Comparison of ENCODE assay signal across 28 cellular contexts in genomic region chr11:66263785-66264184, GRCh38. TPM values are rescaled to one million over a fixed set of nuclear protein-coding genes. Genes with fewer than 3 reads are reported as not detected.
DNase-seq lines count a peak whose midpoint lies in the region; ATAC-seq, FAIRE-seq and TF ChIP-seq lines count a peak whose summit lies in the region.
"Had no signal": no experiment of that assay in that cellular context is flagged by ENCODE, and none has a peak within 500 bp of the region (broad histone marks: within the 10 kb centered on the region; RNA-seq: fewer than 3 reads in every experiment).

No MANE protein-coding gene starts in this region.

- peaks cover 11% of the 10 kb centered on the region for H3K79me1 ChIP-seq in neuronal stem cell (ENCODE audit: low read depth, low read length)

- H2AFZ ChIP-seq in K562 (ENCODE audit: low read depth, low read length) (no peak overlapping the region), neuronal stem cell (ENCODE audit: low read length) (no peak overlapping the region)

- H3K36me3 ChIP-seq in Caco-2 (ENCODE audit: control insufficient read depth, insufficient read depth, low read length) (no peaks in the 10 kb centered on the region), K562 (ENCODE audit: control insufficient read depth, insufficient read depth, low read length) (peaks cover 73% of the 10 kb centered on the region), neuronal stem cell (replicated peaks in 1 of 2; ENCODE audit: control insufficient read depth in 2 of 2, insufficient read depth in 2 of 2, low read length in 2 of 2) (peaks cover 70 to 76% of the 10 kb centered on the region in 2 donors)

- no peak overlapping the region for H3K4ac ChIP-seq in neuronal stem cell (ENCODE audit: low read length)

- no peak overlapping the region for H3K14ac ChIP-seq in neuronal stem cell (ENCODE audit: low read length)

- no peak overlapping the region for H3K4me3 Mint-ChIP-seq in Caco-2 (ENCODE audit: unreplicated experiment)
- H3K4me3 Mint-ChIP-seq: B cell; CD8-positive, alpha-beta T cell had no signal

- H3K27ac Mint-ChIP-seq in Caco-2 (ENCODE audit: unreplicated experiment) = peak overlapping the region; percentile 32
- H3K27ac Mint-ChIP-seq: B cell; CD4-positive, alpha-beta T cell; CD8-positive, alpha-beta T cell had no signal

- peaks cover 10% of the 10 kb centered on the region for H3K79me2 ChIP-seq in K562 (ENCODE audit: control insufficient read depth, insufficient read depth, low read length)

- H2BK15ac ChIP-seq in neuronal stem cell (ENCODE audit: low read length) = no peak overlapping the region

- H3K36me3 Mint-ChIP-seq in Caco-2 (ENCODE audit: insufficient read depth, unreplicated experiment) = peaks cover 58% of the 10 kb centered on the region

- no peaks in the 10 kb centered on the region for H3K9me3 Mint-ChIP-seq in Caco-2 (ENCODE audit: unreplicated experiment)
- H3K9me3 Mint-ChIP-seq: CD4-positive, alpha-beta T cell; CD8-positive, alpha-beta T cell had no signal

- H2BK12ac ChIP-seq in neuronal stem cell (ENCODE audit: low read length) = no peak overlapping the region

- no TSS peak for BruUV-seq in Caco-2 (replicated peaks; lab: Mats Ljungman, UMichigan)
- no TSS peak for BruUV-seq in K562 (replicated peaks; lab: Mats Ljungman, UMichigan)

- ATAC-seq in K562 = no peak
- no peak for ATAC-seq in HG02970 (IDR thresholded peaks at IDR 0.05; ENCODE audit: low FRiP score, unreplicated experiment)
- no peak for ATAC-seq in GM18867 (IDR thresholded peaks at IDR 0.05; ENCODE audit: unreplicated experiment)
- ATAC-seq in GM19328 (IDR thresholded peaks at IDR 0.05; ENCODE audit: unreplicated experiment) = no peak
- ATAC-seq: A549; CD8-positive, alpha-beta T cell; GM12878 had no signal

- no peak overlapping the region for H3K4me3 ChIP-seq in Caco-2 (ENCODE audit: low read depth, low read length)
- H3K4me3 ChIP-seq in K562 = no peak overlapping the region
- no peak overlapping the region for H3K4me3 ChIP-seq in neuronal stem cell (ENCODE audit: low read length in 2 of 2)
- H3K4me3 ChIP-seq: A549; BLaER1 treated with 17β-estradiol and CSF1 and Interleukin-3, amounts not matched to agents 10 nM and 100 nM; GM12878 had no signal

- no peaks in the 10 kb centered on the region for H3K9me1 ChIP-seq in K562 (ENCODE audit: control insufficient read depth, insufficient read depth, low read length)

- no peak overlapping the region for H3K18ac ChIP-seq in neuronal stem cell (ENCODE audit: low read length)

- H3K9ac ChIP-seq in K562 (ENCODE audit: insufficient read depth in 1 of 2, low read depth in 2 of 2, low read length in 2 of 2) = no peak overlapping the region; a peak in 1 of 4 replicates
- no peak overlapping the region for H3K9ac ChIP-seq in neuronal stem cell (ENCODE audit: low read depth, low read length, poor library complexity)
- H3K9ac ChIP-seq: BLaER1 treated with 17β-estradiol and CSF1 and Interleukin-3, amounts not matched to agents 10 nM and 100 nM had no signal

- TF ChIP-seq CTCF in Caco-2 (IDR thresholded peaks at IDR 0.05; ENCODE audit: insufficient read depth in 1 of 2, low read depth in 1 of 2, low read length in 1 of 2, severe bottlenecking in 1 of 2, unreplicated experiment in 1 of 2) = no peak
- no peak for TF ChIP-seq CTCF in K562 (IDR thresholded peaks at IDR 0.05 in 2 of 3, conservative IDR thresholded peaks at IDR 0.05 in 1 of 3; ENCODE audit: insufficient read depth in 2 of 3, low read depth in 1 of 3, low read length in 3 of 3)

- intact Hi-C loops in Caco-2 (cut with micrococcal nuclease; ENCODE audit: unreplicated experiment) (no loop called here), K562 (cut with micrococcal nuclease) (no loop called here)

- H3K27ac ChIP-seq in K562 (ENCODE audit: extremely low read depth, low read depth, low read length) (no peak overlapping the region), neuronal stem cell (replicated peaks; ENCODE audit: low read length) (no peak overlapping the region)
- H3K27ac ChIP-seq: 22Rv1; A549; BLaER1 treated with 17β-estradiol and CSF1 and Interleukin-3, amounts not matched to agents 10 nM and 100 nM; C4-2B had no signal

- no peaks in the 10 kb centered on the region for H3K27me3 Mint-ChIP-seq in Caco-2 (ENCODE audit: insufficient read depth, unreplicated experiment)
- H3K27me3 Mint-ChIP-seq: B cell; CD4-positive, alpha-beta T cell had no signal

- no peak for TF ChIP-seq RAD21 in K562 (CRISPR knock-in tag; conservative IDR thresholded peaks at IDR 0.05 in 1 of 2, IDR thresholded peaks at IDR 0.05 in 1 of 2)

- H3K27me3 ChIP-seq in Caco-2 (replicated peaks; ENCODE audit: control insufficient read depth, insufficient read depth, low read length) (no peaks in the 10 kb centered on the region), K562 (ENCODE audit: control insufficient read depth in 2 of 2, insufficient read depth in 2 of 2, low read length in 2 of 2) (no peaks in the 10 kb centered on the region), neuronal stem cell (ENCODE audit: control insufficient read depth in 3 of 3, insufficient read depth in 3 of 3, low read depth in 1 of 3, low read length in 3 of 3) (peaks cover 0 to 2% (median 0%) of the 10 kb centered on the region in 3 experiments)
- H3K27me3 ChIP-seq: BLaER1 treated with 17β-estradiol and CSF1 and Interleukin-3, amounts not matched to agents 10 nM and 100 nM had no signal

- POLR2A ChIA-PET in Caco-2 (lab: Charles Lee) = no interaction called here
- POLR2A ChIA-PET in K562 (lab: Yijun Ruan, JAX) = interaction anchor here (0.7 kb wide), 1 partner anchor 7 kb away, joined by 3 read pairs; no protein-coding TSS in a partner anchor

- H2AK5ac ChIP-seq in neuronal stem cell (ENCODE audit: low read depth, low read length) = no peak overlapping the region

- FAIRE-seq in HTR-8/SVneo (lab: Jason Lieb, UNC) = peak; percentile 58
- FAIRE-seq in K562 (lab: Jason Lieb, UNC) = no peak
- FAIRE-seq: A549, GM12878, GM18507, GM19239 had no signal

- TF ChIP-seq EP300 in K562 (IDR thresholded peaks at IDR 0.05; ENCODE audit: low read length) = no peak

- H4K8ac ChIP-seq in neuronal stem cell (ENCODE audit: low read depth, low read length) = peak overlapping the region; percentile 79

- TF ChIP-seq POLR2A in K562 (conservative IDR thresholded peaks at IDR 0.05) = no peak

- H3K4me1 ChIP-seq in Caco-2 (no peaks in the 10 kb centered on the region), K562 (replicated peaks in 1 of 2; ENCODE audit: control insufficient read depth in 2 of 2, insufficient read depth in 2 of 2, low read length in 2 of 2) (peaks cover 0 to 35% of the 10 kb centered on the region in 2 experiments; a peak in 4 of 5 replicates), neuronal stem cell (ENCODE audit: control insufficient read depth in 2 of 2, insufficient read depth in 1 of 2, low read depth in 1 of 2, low read length in 2 of 2) (peaks cover 4 to 7% of the 10 kb centered on the region in 2 donors)

- peaks cover 15% of the 10 kb centered on the region for H3K4me1 Mint-ChIP-seq in Caco-2 (ENCODE audit: low read depth, unreplicated experiment)

- no peak overlapping the region for H4K91ac ChIP-seq in neuronal stem cell (ENCODE audit: low read depth, low read length, poor library complexity)

- no peaks in the 10 kb centered on the region for H3K9me3 ChIP-seq in Caco-2
- H3K9me3 ChIP-seq in K562 (replicated peaks; ENCODE audit: control insufficient read depth, insufficient read depth, low read depth, low read length) = no peaks in the 10 kb centered on the region
- H3K9me3 ChIP-seq in neuronal stem cell (replicated peaks in 1 of 2; ENCODE audit: control insufficient read depth in 2 of 2, insufficient read depth in 1 of 2, low read depth in 1 of 2, low read length in 2 of 2) = peaks cover 0 to 2% of the 10 kb centered on the region in 2 donors
- H3K9me3 ChIP-seq: A549; BLaER1 treated with 17β-estradiol and CSF1 and Interleukin-3, amounts not matched to agents 10 nM and 100 nM had no signal

- H4K20me1 ChIP-seq in K562 (replicated peaks; ENCODE audit: control insufficient read depth, insufficient read depth, low read length) = no peaks in the 10 kb centered on the region

- H3K23ac ChIP-seq in neuronal stem cell (ENCODE audit: low read depth, low read length, poor library complexity) = no peak overlapping the region

- H2BK5ac ChIP-seq in neuronal stem cell (ENCODE audit: low read length) = no peak overlapping the region

- H3K4me2 ChIP-seq in K562 (ENCODE audit: insufficient read depth, low read length) (no peak overlapping the region), neuronal stem cell (ENCODE audit: insufficient read depth, low read length, poor library complexity, severe bottlenecking) (no peak overlapping the region)
- H3K4me2 ChIP-seq: A549; BLaER1 treated with 17β-estradiol and CSF1 and Interleukin-3, amounts not matched to agents 10 nM and 100 nM had no signal

- DNase-seq in Caco-2 (no peak), HTR-8/SVneo (ENCODE audit: insufficient read length, low spot score) (no peak), K562 (ENCODE audit: extremely low read depth in 1 of 4, low spot score in 3 of 4) (no peak), neuronal stem cell (ENCODE audit: low spot score) (no peak), NCI-H2196 treated with DMSO at 0.1 percent for 48 hours (lab: John Stamatoyannopoulos, UW; ENCODE audit: unreplicated experiment) (no peak)
- DNase-seq: AML-193; CD4-positive, alpha-beta T cell; CD8-positive, alpha-beta T cell; DMS 273 treated with DMSO at 0.1 percent for 48 hours; DMS153; DMS53; DMS79; DND-41; EL; GDM1 had no signal

- H2BK120ac ChIP-seq in neuronal stem cell (ENCODE audit: low read depth, low read length) = no peak overlapping the region

- CTCF ChIA-PET in Caco-2 (lab: Charles Lee) = no interaction called here
- CTCF ChIA-PET in K562 (lab: Yijun Ruan, JAX; ENCODE audit: low intra/inter-chr PET ratio) = no interaction called here

- WGBS in K562 (ENCODE audit: insufficient coverage, low coverage, missing lambda C conversion rate) = 88% methylated on average over 7 of the region's 10 CpGs
- WGBS in neuronal stem cell (ENCODE audit: extremely low coverage in 2 of 2, insufficient read length in 2 of 2, insufficient replicate concordance in 1 of 2), 2 donors = no CpG with 5 or more reads among the region's 10 CpGs

- in situ Hi-C loops in K562 (cut with MboI) = no loop called here

RNA-seq across cellular contexts. Expression of gene RAB1B, which starts 4.7 kb away (rescaled TPM):
- total RNA-seq in Caco-2 (2022) (128 and 132 TPM in 2 replicates), K562 (2014; rRNA removed) (102 and 135 TPM in 2 replicates), K562 (2014; rRNA removed; fragmentation: Illumina TruSeq; extraction: Trizol) (29.3 and 43.7 TPM in 2 replicates), K562 (2015; rRNA removed; fragmentation: Illumina TruSeq; extraction: Trizol) (83.8 and 85.1 TPM in 2 replicates), K562 (2021) (135 and 139 TPM in 2 replicates)
- 13.9 and 38.2 TPM in 2 replicates for total RNA-seq in K562 (2011; cell fraction: chromatin; rRNA removed; ENCODE audit: low replicate concordance)
- 41.5 and 42.0 TPM in 2 replicates for total RNA-seq in K562 (2011; cell fraction: nucleolus; rRNA removed)
- 31.3 and 34.9 TPM in 2 replicates for total RNA-seq in K562 (2011; cell fraction: nucleoplasm; rRNA removed)
- polyA plus RNA-seq in K562 (2011; rRNA removed) (98.6 and 129 TPM in 2 replicates), K562 (2014; fragmentation: Illumina TruSeq; extraction: Trizol) (140 and 182 TPM in 2 replicates), K562 (2014; fragmentation: Nextera tagmentation; extraction: Ambion mirVana) (10 to 100 TPM in 1 of 2 experiments, 1 to 10 TPM in 1; 5.6 to 16.0 TPM), K562 (2014; rRNA removed) (135 and 146 TPM in 2 replicates)
- polyA plus RNA-seq in K562 (2011; cell fraction: cytosol; rRNA removed) = 213 and 403 TPM in 2 replicates
- polyA plus RNA-seq in K562 (2011; cell fraction: nucleus; rRNA removed) = 62.4 and 74.2 TPM in 2 replicates
- polyA plus RNA-seq in K562 (2012) = 127 and 138 TPM in 2 replicates
- 57.1 and 92.7 TPM in 2 replicates for polyA minus RNA-seq in K562 (2011; rRNA and poly(A)+ RNA removed)
- polyA minus RNA-seq in K562 (2011; cell fraction: cytosol; rRNA and poly(A)+ RNA removed) = 94.6 and 97.2 TPM in 2 replicates
- 10.4 and 16.3 TPM in 2 replicates for polyA minus RNA-seq in K562 (2011; cell fraction: nucleus; rRNA and poly(A)+ RNA removed)
- 109 TPM for polyA plus RNA-seq in neuronal stem cell (2013, experiment 1 of 2)
- 106 TPM for polyA plus RNA-seq in neuronal stem cell (2013, experiment 2 of 2)

RNA-seq across cellular contexts. Expression of gene KLC2, which starts 6.3 kb away (rescaled TPM):
- 49.5 and 53.1 TPM in 2 replicates for total RNA-seq in Caco-2 (2022)
- total RNA-seq in K562 (2011; cell fraction: chromatin; rRNA removed; ENCODE audit: low replicate concordance) = 40.5 and 97.2 TPM in 2 replicates
- 43.6 and 44.5 TPM in 2 replicates for total RNA-seq in K562 (2011; cell fraction: nucleolus; rRNA removed)
- 39.9 and 51.1 TPM in 2 replicates for total RNA-seq in K562 (2011; cell fraction: nucleoplasm; rRNA removed)
- total RNA-seq in K562 (2014; rRNA removed) = 9.3 and 10.2 TPM in 2 replicates
- 2.5 and 4.1 TPM in 2 replicates for total RNA-seq in K562 (2014; rRNA removed; fragmentation: Illumina TruSeq; extraction: Trizol)
- 8.8 and 10.4 TPM in 2 replicates for total RNA-seq in K562 (2015; rRNA removed; fragmentation: Illumina TruSeq; extraction: Trizol)
- total RNA-seq in K562 (2021) = 28.6 and 29.2 TPM in 2 replicates
- 8.5 and 12.5 TPM in 2 replicates for polyA plus RNA-seq in K562 (2011; rRNA removed)
- polyA plus RNA-seq in K562 (2011; cell fraction: cytosol; rRNA removed) = 7.7 and 14.0 TPM in 2 replicates
- polyA plus RNA-seq in K562 (2011; cell fraction: nucleus; rRNA removed) = 40.5 and 65.1 TPM in 2 replicates
- polyA plus RNA-seq in K562 (2012) = 18.1 and 26.7 TPM in 2 replicates
- polyA plus RNA-seq in K562 (2014; fragmentation: Illumina TruSeq; extraction: Trizol) = 14.6 and 18.0 TPM in 2 replicates
- polyA plus RNA-seq in K562 (2014; fragmentation: Nextera tagmentation; extraction: Ambion mirVana) = under 1 TPM in 1 of 2 experiments, not detected in 1; 0.08 TPM
- polyA plus RNA-seq in K562 (2014; rRNA removed) = 20.5 and 23.3 TPM in 2 replicates
- polyA minus RNA-seq in K562 (2011; rRNA and poly(A)+ RNA removed) = 9.1 and 11.0 TPM in 2 replicates
- 9.9 and 10.3 TPM in 2 replicates for polyA minus RNA-seq in K562 (2011; cell fraction: cytosol; rRNA and poly(A)+ RNA removed)
- polyA minus RNA-seq in K562 (2011; cell fraction: nucleus; rRNA and poly(A)+ RNA removed) = 14.5 and 19.0 TPM in 2 replicates
- 47.2 TPM for polyA plus RNA-seq in neuronal stem cell (2013, experiment 1 of 2)
- 45.3 TPM for polyA plus RNA-seq in neuronal stem cell (2013, experiment 2 of 2)

RNA-seq across cellular contexts. Expression of gene CNIH2, which starts 14.2 kb away (rescaled TPM):
- total RNA-seq in Caco-2 (2022) = 4.9 and 6.1 TPM in 2 replicates
- 0.92 and 2.0 TPM in 2 replicates for total RNA-seq in K562 (2011; cell fraction: chromatin; rRNA removed; ENCODE audit: low replicate concordance)
- total RNA-seq in K562 (2011; cell fraction: nucleolus; rRNA removed) = 0.92 and 1.7 TPM in 2 replicates
- 0.95 and 1.2 TPM in 2 replicates for total RNA-seq in K562 (2011; cell fraction: nucleoplasm; rRNA removed)
- 0.61 TPM in 1 of 2 replicates, not detected in the other for total RNA-seq in K562 (2014; rRNA removed)
- total RNA-seq in K562 (2014; rRNA removed; fragmentation: Illumina TruSeq; extraction: Trizol) = not detected in 2 replicates
- 0.11 and 0.40 TPM in 2 replicates for total RNA-seq in K562 (2015; rRNA removed; fragmentation: Illumina TruSeq; extraction: Trizol)
- 0.89 and 1.1 TPM in 2 replicates for total RNA-seq in K562 (2021)
- polyA plus RNA-seq in K562 (2011; rRNA removed) = 0.26 and 0.30 TPM in 2 replicates
- polyA plus RNA-seq in K562 (2011; cell fraction: cytosol; rRNA removed) = 0.52 and 0.69 TPM in 2 replicates
- polyA plus RNA-seq in K562 (2011; cell fraction: nucleus; rRNA removed) = 1.1 and 1.7 TPM in 2 replicates
- 0.52 and 0.57 TPM in 2 replicates for polyA plus RNA-seq in K562 (2012)
- polyA plus RNA-seq in K562 (2014; fragmentation: Illumina TruSeq; extraction: Trizol) = 0.36 and 0.65 TPM in 2 replicates
- not detected for polyA plus RNA-seq in K562 (2014; fragmentation: Nextera tagmentation; extraction: Ambion mirVana)
- polyA plus RNA-seq in K562 (2014; rRNA removed) = 0.27 and 0.55 TPM in 2 replicates
- not detected in 2 replicates for polyA minus RNA-seq in K562 (2011; rRNA and poly(A)+ RNA removed)
- polyA minus RNA-seq in K562 (2011; cell fraction: cytosol; rRNA and poly(A)+ RNA removed) = not detected in 2 replicates
- 0.13 TPM in 1 of 2 replicates, not detected in the other for polyA minus RNA-seq in K562 (2011; cell fraction: nucleus; rRNA and poly(A)+ RNA removed)
- polyA plus RNA-seq in neuronal stem cell (2013, experiment 1 of 2) = 24.3 TPM
- 24.3 TPM for polyA plus RNA-seq in neuronal stem cell (2013, experiment 2 of 2)

RNA-seq across cellular contexts. Expression of gene YIF1A, which starts 25.2 kb away (rescaled TPM):
- total RNA-seq in Caco-2 (2022) (140 and 159 TPM in 2 replicates), K562 (2014; rRNA removed) (121 and 158 TPM in 2 replicates), K562 (2014; rRNA removed; fragmentation: Illumina TruSeq; extraction: Trizol) (29.4 and 39.3 TPM in 2 replicates), K562 (2015; rRNA removed; fragmentation: Illumina TruSeq; extraction: Trizol) (44.8 and 51.6 TPM in 2 replicates), K562 (2021) (108 and 120 TPM in 2 replicates)
- 49.3 and 178 TPM in 2 replicates for total RNA-seq in K562 (2011; cell fraction: chromatin; rRNA removed; ENCODE audit: low replicate concordance)
- 331 and 338 TPM in 2 replicates for total RNA-seq in K562 (2011; cell fraction: nucleolus; rRNA removed)
- total RNA-seq in K562 (2011; cell fraction: nucleoplasm; rRNA removed) = 162 and 163 TPM in 2 replicates
- polyA plus RNA-seq in K562 (2011; rRNA removed) (77.2 and 108 TPM in 2 replicates), K562 (2014; fragmentation: Illumina TruSeq; extraction: Trizol) (111 and 119 TPM in 2 replicates), K562 (2014; fragmentation: Nextera tagmentation; extraction: Ambion mirVana) (10 to 100 TPM in 1 of 2 experiments, 1 to 10 TPM in 1; 8.6 to 33.6 TPM), K562 (2014; rRNA removed) (83.6 and 96.7 TPM in 2 replicates)
- polyA plus RNA-seq in K562 (2011; cell fraction: cytosol; rRNA removed) = 234 and 367 TPM in 2 replicates
- polyA plus RNA-seq in K562 (2011; cell fraction: nucleus; rRNA removed) = 162 and 217 TPM in 2 replicates
- 106 and 144 TPM in 2 replicates for polyA plus RNA-seq in K562 (2012)
- 84.7 and 117 TPM in 2 replicates for polyA minus RNA-seq in K562 (2011; rRNA and poly(A)+ RNA removed)
- 120 and 144 TPM in 2 replicates for polyA minus RNA-seq in K562 (2011; cell fraction: cytosol; rRNA and poly(A)+ RNA removed)
- polyA minus RNA-seq in K562 (2011; cell fraction: nucleus; rRNA and poly(A)+ RNA removed) = 46.6 and 57.5 TPM in 2 replicates
- 75.4 TPM for polyA plus RNA-seq in neuronal stem cell (2013, experiment 1 of 2)
- 75.5 TPM for polyA plus RNA-seq in neuronal stem cell (2013, experiment 2 of 2)

RNA-seq across cellular contexts. Expression of gene TMEM151A, which starts 27.9 kb away (rescaled TPM):
- total RNA-seq in Caco-2 (2022) (0.68 and 0.88 TPM in 2 replicates), K562 (2014; rRNA removed) (not detected in 2 replicates), K562 (2014; rRNA removed; fragmentation: Illumina TruSeq; extraction: Trizol) (not detected in 2 replicates), K562 (2015; rRNA removed; fragmentation: Illumina TruSeq; extraction: Trizol) (not detected in 2 replicates), K562 (2021) (not detected in 2 replicates)
- not detected in 2 replicates for total RNA-seq in K562 (2011; cell fraction: chromatin; rRNA removed; ENCODE audit: low replicate concordance)
- not detected in 2 replicates for total RNA-seq in K562 (2011; cell fraction: nucleolus; rRNA removed)
- not detected in 2 replicates for total RNA-seq in K562 (2011; cell fraction: nucleoplasm; rRNA removed)
- polyA plus RNA-seq in K562 (2011; rRNA removed) (not detected in 2 replicates), K562 (2014; fragmentation: Illumina TruSeq; extraction: Trizol) (not detected in 2 replicates), K562 (2014; fragmentation: Nextera tagmentation; extraction: Ambion mirVana) (not detected), K562 (2014; rRNA removed) (not detected in 2 replicates)
- 0.01 TPM in 1 of 2 replicates, not detected in the other for polyA plus RNA-seq in K562 (2011; cell fraction: cytosol; rRNA removed)
- polyA plus RNA-seq in K562 (2011; cell fraction: nucleus; rRNA removed) = not detected in 2 replicates
- not detected in 2 replicates for polyA plus RNA-seq in K562 (2012)
- polyA minus RNA-seq in K562 (2011; rRNA and poly(A)+ RNA removed) = not detected in 2 replicates
- polyA minus RNA-seq in K562 (2011; cell fraction: cytosol; rRNA and poly(A)+ RNA removed) = not detected in 2 replicates
- polyA minus RNA-seq in K562 (2011; cell fraction: nucleus; rRNA and poly(A)+ RNA removed) = 0.13 TPM in 1 of 2 replicates, not detected in the other
- 0.15 TPM for polyA plus RNA-seq in neuronal stem cell (2013, experiment 1 of 2)
- polyA plus RNA-seq in neuronal stem cell (2013, experiment 2 of 2) = 0.17 TPM
- total RNA-seq: A172, Daoy, GM12878 had no signal
- polyA plus RNA-seq: GM12878 had no signal
